Comparison of ENCODE assay signal across 9 cellular contexts in genomic region chr14:103543140-103543539, GRCh38. TPM values are rescaled to one million over a fixed set of nuclear protein-coding genes. Genes with fewer than 3 reads are reported as not detected.
DNase-seq lines count a peak whose midpoint lies in the region; ATAC-seq and TF ChIP-seq lines count a peak whose summit lies in the region.
"Had no signal": no experiment of that assay in that cellular context is flagged by ENCODE, and none has a peak within 500 bp of the region (broad histone marks: within the 10 kb centered on the region; RNA-seq: fewer than 3 reads in every experiment).

No MANE protein-coding gene starts in this region.

- peak overlapping the region; percentile 96 for H3K27ac Mint-ChIP-seq in neural crest cell (ENCODE audit: unreplicated experiment)

- H3K9me3 Mint-ChIP-seq in neural crest cell = no peaks in the 10 kb centered on the region

- no peaks in the 10 kb centered on the region for H3K36me3 Mint-ChIP-seq in neural crest cell (ENCODE audit: low read depth)

- TF ChIP-seq POLR2A in gastroesophageal sphincter (IDR thresholded peaks at IDR 0.05) (no peak), vagina (IDR thresholded peaks at IDR 0.05) (no peak)

- no peak for ATAC-seq in gastroesophageal sphincter
- no peak for ATAC-seq in GM21528 (IDR thresholded peaks at IDR 0.05; ENCODE audit: low FRiP score, unreplicated experiment)

- WGBS in gastroesophageal sphincter (ENCODE audit: low coverage in 1 of 2), 2 donors = 60 to 72% methylated on average over 1 to 3 of the region's 10 CpGs

- H3K27me3 Mint-ChIP-seq in neural crest cell (ENCODE audit: low read depth) = no peaks in the 10 kb centered on the region

- peak overlapping the region in 1 of 2 donors; percentile 8 for H3K4me3 ChIP-seq in gastroesophageal sphincter
- H3K4me3 ChIP-seq in vagina = peak overlapping the region in 1 of 2 donors; percentile 9

- intact Hi-C loops in vagina (cut with DNase I) = no loop called here

- H3K27me3 ChIP-seq in gastroesophageal sphincter (no peaks in the 10 kb centered on the region), vagina (no peaks in the 10 kb centered on the region)

- H3K4me1 Mint-ChIP-seq in neural crest cell = peaks cover 19% of the 10 kb centered on the region

- DNase-seq in NCI-H1436 (lab: John Stamatoyannopoulos, UW) (peak; percentile 62), NCI-H1436 treated with DMSO at 0.1 percent for 48 hours (lab: John Stamatoyannopoulos, UW) (no peak), neural crest cell (ENCODE audit: low read depth, low spot score) (no peak), vagina (ENCODE audit: extremely low spot score in 2 of 2) (no peak)
- no peak for DNase-seq in activated CD4-positive, alpha-beta T cell treated with anti-CD3 and anti-CD28 coated beads, Interleukin-2, amount 50 U/mL, for 1 hour
- no peak for DNase-seq in activated effector memory CD4-positive, alpha-beta T cell treated with anti-CD3 and anti-CD28 coated beads, Interleukin-2, amount 50 U/mL, for 16 hours
- DNase-seq: activated CD8-positive, alpha-beta memory T cell treated with anti-CD3 and anti-CD28 coated beads, Interleukin-2, amount 50 U/mL, for 48 hours had no signal

- peak overlapping the region; percentile 62 for H3K4me3 Mint-ChIP-seq in neural crest cell

- H3K36me3 ChIP-seq in gastroesophageal sphincter = no peaks in the 10 kb centered on the region
- no peaks in the 10 kb centered on the region for H3K36me3 ChIP-seq in vagina

- H3K4me1 ChIP-seq in gastroesophageal sphincter (peaks cover 31 to 100% (median 75%) of the 10 kb centered on the region in 3 donors), vagina (peaks cover 73% of the 10 kb centered on the region)

- no peaks in the 10 kb centered on the region for H3K9me3 ChIP-seq in gastroesophageal sphincter
- H3K9me3 ChIP-seq in vagina = no peaks in the 10 kb centered on the region

- TF ChIP-seq EP300 in gastroesophageal sphincter (IDR thresholded peaks at IDR 0.05) = no peak

- no peak for TF ChIP-seq CTCF in gastroesophageal sphincter (IDR thresholded peaks at IDR 0.05)
- no peak for TF ChIP-seq CTCF in neural crest cell (conservative IDR thresholded peaks at IDR 0.05)
- TF ChIP-seq CTCF in vagina (IDR thresholded peaks at IDR 0.05) = no peak

- H3K27ac ChIP-seq in gastroesophageal sphincter (peak overlapping the region; percentile 62 to 96 (median 92)), vagina (peak overlapping the region; percentile 88)

RNA-seq across cellular contexts. Expression of gene TRMT61A, which starts 14.1 kb away (rescaled TPM):
- total RNA-seq in gastroesophageal sphincter = 10 to 100 TPM; 22.5 to 45.2 (median 30.9) TPM
- 10.9 and 12.5 TPM in 2 replicates for total RNA-seq in neural crest cell
- 17.7 TPM for total RNA-seq in vagina

RNA-seq across cellular contexts. Expression of gene BAG5, which starts 19.3 kb away (rescaled TPM):
- total RNA-seq in gastroesophageal sphincter (10 to 100 TPM; 31.1 to 41.3 (median 38.5) TPM), neural crest cell (32.1 and 33.5 TPM in 2 replicates), vagina (21.6 TPM)

RNA-seq across cellular contexts. Expression of gene COA8, which starts 19.6 kb away (rescaled TPM):
- total RNA-seq in gastroesophageal sphincter (10 to 100 TPM; 25.8 to 41.4 (median 28.4) TPM), neural crest cell (33.7 and 37.2 TPM in 2 replicates), vagina (17.2 TPM)

RNA-seq across cellular contexts. Expression of gene CKB, which starts 20.5 kb away (rescaled TPM):
- total RNA-seq in gastroesophageal sphincter = 1,000 to 10,000 TPM in 2 of 4 donors, 100 to 1,000 TPM in 2; 453 to 1,624 (median 922) TPM
- total RNA-seq in neural crest cell = 961 and 996 TPM in 2 replicates
- 179 TPM for total RNA-seq in vagina
